In genomic region chr1:22349302-22350043, GRCh38 we compare ENCODE assay signal across 23 cellular contexts.
A peak's percentile ranks its signal among the peaks of the same experiment; 100 is the strongest.
DNase-seq lines count a peak whose midpoint lies in the region; ATAC-seq, FAIRE-seq and TF ChIP-seq lines count a peak whose summit lies in the region.
"Had no signal": no experiment of that assay in that cellular context is flagged by ENCODE, and none has a peak within 500 bp of the region (broad histone marks: within the 10 kb centered on the region; RNA-seq: fewer than 3 reads in every experiment).

No MANE protein-coding gene starts in this region.

- WGBS in H1 (ENCODE audit: extremely low coverage in 1 of 2, insufficient coverage in 1 of 2, insufficient read length in 1 of 2, insufficient replicate concordance in 2 of 2, low coverage in 1 of 2, low lambda C conversion rate in 2 of 2, missing lambda C conversion rate in 1 of 2), 2 experiments = 92% methylated on average over 17 of the region's 17 CpGs; no CpG with 5 or more reads in 1 of the 2 experiments

- no peaks in the 10 kb centered on the region for H4K20me1 ChIP-seq in H1 (replicated peaks in 1 of 2; ENCODE audit: control insufficient read depth in 1 of 2, insufficient read depth in 2 of 2, low read length in 2 of 2)

- no peak overlapping the region for H3K27ac ChIP-seq in H1 (ENCODE audit: low read depth, low read length)
- H3K27ac ChIP-seq in upper lobe of right lung = no peak overlapping the region
- H3K27ac ChIP-seq: brain microvascular endothelial cell, right atrium auricular region, thoracic aorta had no signal

- peak overlapping the region; percentile 49 for H3K4ac ChIP-seq in H1 (replicated peaks; ENCODE audit: insufficient read length, low read depth, low read length)

- CTCF ChIA-PET in H1 (lab: Charles Lee; ENCODE audit: partially characterized antibody) = interaction anchor here (0.8 to 2.2 kb wide), 6 partner anchors 15 to 218 kb away, joined by 3 to 10 read pairs (median 4); no protein-coding TSS in a partner anchor

- no peaks in the 10 kb centered on the region for H3K79me2 ChIP-seq in H1 (ENCODE audit: control insufficient read depth in 1 of 2, insufficient read depth in 2 of 2, low read length in 2 of 2)

- intact Hi-C loops in upper lobe of right lung (cut with DNase I) = no loop called here

- no peaks in the 10 kb centered on the region for H3K9me3 ChIP-seq in H1 (ENCODE audit: insufficient read depth in 2 of 2, low read depth in 1 of 2, low read length in 1 of 2)
- H3K9me3 ChIP-seq in upper lobe of right lung = no peaks in the 10 kb centered on the region
- H3K9me3 ChIP-seq: right atrium auricular region, thoracic aorta had no signal

- 0 out of 2 replicates have a peak overlapping the region, but pooled peaks have one; percentile 45 for H2AK5ac ChIP-seq in H1 (ENCODE audit: low read depth, low read length)

- no peak for ATAC-seq in upper lobe of right lung
- ATAC-seq: stimulated activated effector memory CD8-positive, alpha-beta T cell treated with anti-CD3 and anti-CD28 coated beads, Interleukin-12 subunit alpha, Interleukin-12 subunit beta, amount 100 ng/mL, for 72 hours had no signal

- peak overlapping the region; percentile 40 for H2BK120ac ChIP-seq in H1 (replicated peaks; ENCODE audit: low read depth, low read length)

- peaks cover 9 to 18% (median 12%) of the 10 kb centered on the region in 4 experiments; a peak in 6 of 7 replicates for H3K4me1 ChIP-seq in H1 (replicated peaks in 1 of 4; ENCODE audit: control insufficient read depth in 3 of 4, insufficient read depth in 4 of 4, low read length in 3 of 4)
- H3K4me1 ChIP-seq in upper lobe of right lung = no peaks in the 10 kb centered on the region
- H3K4me1 ChIP-seq: right atrium auricular region had no signal

- H3K56ac ChIP-seq in H1 (replicated peaks; ENCODE audit: insufficient read length, low read depth, low read length) = no peak overlapping the region

- POLR2A ChIA-PET in H1 (lab: Charles Lee; ENCODE audit: partially characterized antibody) = interaction anchor here (2.0 kb wide), 1 partner anchor 11 kb away, joined by 9 read pairs; no protein-coding TSS in a partner anchor

- TF ChIP-seq CTCF in H1 (IDR thresholded peaks at IDR 0.05; ENCODE audit: control extremely low read depth in 1 of 3, insufficient read depth in 1 of 3, low read depth in 1 of 3, low read length in 3 of 3) = no peak
- TF ChIP-seq CTCF in progenitor cell of endocrine pancreas (IDR thresholded peaks at IDR 0.05; ENCODE audit: unreplicated experiment) = no peak
- TF ChIP-seq CTCF in upper lobe of right lung (IDR thresholded peaks at IDR 0.05) = no peak

- H4K5ac ChIP-seq in H1 (ENCODE audit: insufficient read length, low read depth, low read length) = no peak overlapping the region

- peaks cover 3% of the 10 kb centered on the region; the same call in 1 of the 2 replicates for H3K23me2 ChIP-seq in H1 (ENCODE audit: low read depth, low read length)

- H3K4me3 ChIP-seq in H1 (ENCODE audit: extremely low read depth in 1 of 4, insufficient read depth in 2 of 4, low read depth in 3 of 4, low read length in 4 of 4) (peak overlapping the region in 1 of 4 experiments; percentile 52; a peak in 1 of 8 replicates), upper lobe of right lung (no peak overlapping the region)
- H3K4me3 ChIP-seq: right atrium auricular region, thoracic aorta had no signal

- H3K4me1 Mint-ChIP-seq in progenitor cell of endocrine pancreas (ENCODE audit: low read depth) = peaks cover 30% of the 10 kb centered on the region
- H3K4me1 Mint-ChIP-seq: activated CD4-positive, alpha-beta memory T cell treated with anti-CD3 and anti-CD28 coated beads, Interleukin-2, amount 10 ng/mL, durations not matched to agents 7 days and 5 days had no signal

- no peak for TF ChIP-seq EP300 in H1 (IDR thresholded peaks at IDR 0.05; ENCODE audit: borderline replicate concordance in 1 of 2, low read depth in 2 of 2, low read length in 2 of 2)

- H3K23ac ChIP-seq in H1 (ENCODE audit: insufficient read length) = no peak overlapping the region

- no peak overlapping the region for H2BK5ac ChIP-seq in H1 (ENCODE audit: low read depth, low read length)

- peak overlapping the region; percentile 30 for H3K27ac Mint-ChIP-seq in progenitor cell of endocrine pancreas
- H3K27ac Mint-ChIP-seq: activated CD4-positive, alpha-beta memory T cell treated with anti-CD3 and anti-CD28 coated beads, Interleukin-2, amount 10 ng/mL, durations not matched to agents 7 days and 5 days; activated naive CD8-positive, alpha-beta T cell treated with anti-CD3 and anti-CD28 coated beads for 36 hours; CD4-positive, alpha-beta T cell; stimulated activated effector memory CD8-positive, alpha-beta T cell treated with anti-CD3 and anti-CD28 coated beads, Interleukin-12 subunit alpha, Interleukin-12 subunit beta, amount 100 ng/mL, for 72 hours had no signal

- no peak overlapping the region for H2AFZ ChIP-seq in H1 (ENCODE audit: low read length)

- H3K9ac ChIP-seq in H1 (replicated peaks in 1 of 4; ENCODE audit: extremely low read depth in 1 of 4, low read depth in 3 of 4, low read length in 3 of 4) = no peak overlapping the region

- H3K4me2 ChIP-seq in H1 (ENCODE audit: insufficient read depth in 1 of 2, low read depth in 2 of 2, low read length in 2 of 2) = peak overlapping the region; percentile 23 to 60; a peak in 1 of 4 replicates

- H3K27me3 Mint-ChIP-seq in progenitor cell of endocrine pancreas = peaks cover 65% of the 10 kb centered on the region

- no peaks in the 10 kb centered on the region for H3K36me3 Mint-ChIP-seq in progenitor cell of endocrine pancreas (ENCODE audit: insufficient read depth)
- H3K36me3 Mint-ChIP-seq: activated naive CD8-positive, alpha-beta T cell treated with anti-CD3 and anti-CD28 coated beads for 36 hours; stimulated activated effector memory CD8-positive, alpha-beta T cell treated with anti-CD3 and anti-CD28 coated beads, Interleukin-12 subunit alpha, Interleukin-12 subunit beta, amount 100 ng/mL, for 72 hours had no signal

- no peak overlapping the region for H3K18ac ChIP-seq in H1 (ENCODE audit: extremely low read depth, low read length)

- H4K8ac ChIP-seq in H1 (ENCODE audit: extremely low read depth, insufficient read depth, low read length) = no peak overlapping the region; the same call in 1 of the 2 replicates

- peaks cover 0 to 3% (median 0%) of the 10 kb centered on the region in 4 experiments; a peak in 2 of 7 replicates for H3K27me3 ChIP-seq in H1 (replicated peaks in 1 of 4; ENCODE audit: control insufficient read depth in 3 of 4, extremely low read depth in 1 of 4, insufficient read depth in 3 of 4, low read length in 3 of 4)
- H3K27me3 ChIP-seq in upper lobe of right lung = peaks cover 76% of the 10 kb centered on the region

- no peaks in the 10 kb centered on the region for H3K36me3 ChIP-seq in H1 (ENCODE audit: control insufficient read depth in 2 of 4, insufficient read depth in 4 of 4, low read length in 3 of 4)
- H3K36me3 ChIP-seq in upper lobe of right lung = no peaks in the 10 kb centered on the region
- H3K36me3 ChIP-seq: brain microvascular endothelial cell, right atrium auricular region, thoracic aorta had no signal

- 0 out of 2 replicates have a peak overlapping the region, but pooled peaks have one; percentile 88 for H2BK15ac ChIP-seq in H1 (ENCODE audit: low read length)

- no peaks in the 10 kb centered on the region for H3K9me3 Mint-ChIP-seq in progenitor cell of endocrine pancreas (ENCODE audit: low read depth)
- H3K9me3 Mint-ChIP-seq: activated CD4-positive, alpha-beta memory T cell treated with anti-CD3 and anti-CD28 coated beads, Interleukin-2, amount 10 ng/mL, durations not matched to agents 7 days and 5 days; activated naive CD8-positive, alpha-beta T cell treated with anti-CD3 and anti-CD28 coated beads for 36 hours; CD4-positive, alpha-beta T cell; neural crest cell; stimulated activated effector memory CD8-positive, alpha-beta T cell treated with anti-CD3 and anti-CD28 coated beads, Interleukin-12 subunit alpha, Interleukin-12 subunit beta, amount 100 ng/mL, for 72 hours had no signal

- no peak for TF ChIP-seq RAD21 in H1 (IDR thresholded peaks at IDR 0.05 in 1 of 2, conservative IDR thresholded peaks at IDR 0.05 in 1 of 2; ENCODE audit: low read depth in 2 of 2, low read length in 2 of 2)

- DNase-seq in NCI-H2029 treated with DMSO at 0.1 percent for 48 hours (lab: John Stamatoyannopoulos, UW) (peak; percentile 1), NCI-H2029 (lab: John Stamatoyannopoulos, UW) (no peak), NCI-H2227 (lab: John Stamatoyannopoulos, UW; ENCODE audit: unreplicated experiment) (peak; percentile 63), H1 (ENCODE audit: low read depth in 1 of 2, low spot score in 2 of 2) (no peak), progenitor cell of endocrine pancreas (ENCODE audit: low spot score, unreplicated experiment) (no peak), upper lobe of right lung (no peak), AML-193 (lab: John Stamatoyannopoulos, UW) (no peak)
- no peak for DNase-seq in stimulated activated CD4-positive, alpha-beta T cell treated with anti-CD3 and anti-CD28 coated beads, Interleukin-4, amount 100 ng/mL, for 24 hours
- DNase-seq: ACHN; activated CD4-positive, alpha-beta memory T cell treated with anti-CD3 and anti-CD28 coated beads, Interleukin-2, amount 10 ng/mL, durations not matched to agents 7 days and 5 days; activated naive CD8-positive, alpha-beta T cell treated with anti-CD3 and anti-CD28 coated beads for 36 hours; brain microvascular endothelial cell; CD4-positive, alpha-beta T cell; cortex of kidney; kidney glomerular epithelial cell; mesenchymal stem cell; NCI-H187 treated with DMSO at 0.1 percent for 48 hours; T-helper 1 cell had no signal

- peak overlapping the region; percentile 89; the same call in 1 of the 2 replicates for H2BK12ac ChIP-seq in H1 (ENCODE audit: low read depth, low read length)

- peak overlapping the region; percentile 91; the same call in 1 of the 2 replicates for H2BK20ac ChIP-seq in H1 (ENCODE audit: low read length)

- no peak overlapping the region for H3K4me3 Mint-ChIP-seq in progenitor cell of endocrine pancreas (ENCODE audit: low read depth)
- H3K4me3 Mint-ChIP-seq: activated CD4-positive, alpha-beta memory T cell treated with anti-CD3 and anti-CD28 coated beads, Interleukin-2, amount 10 ng/mL, durations not matched to agents 7 days and 5 days; activated naive CD8-positive, alpha-beta T cell treated with anti-CD3 and anti-CD28 coated beads for 36 hours; CD4-positive, alpha-beta T cell; stimulated activated effector memory CD8-positive, alpha-beta T cell treated with anti-CD3 and anti-CD28 coated beads, Interleukin-12 subunit alpha, Interleukin-12 subunit beta, amount 100 ng/mL, for 72 hours had no signal

- H3K79me1 ChIP-seq in H1 (ENCODE audit: low read depth, low read length) = no peaks in the 10 kb centered on the region

- peak overlapping the region; percentile 52 for H4K91ac ChIP-seq in H1 (replicated peaks; ENCODE audit: insufficient read length, low read length)

- no peak overlapping the region for H3K14ac ChIP-seq in H1 (ENCODE audit: insufficient read length)

- no peak for TF ChIP-seq POLR2A in H1 (IDR thresholded peaks at IDR 0.05; ENCODE audit: control extremely low read depth in 1 of 2, low read depth in 2 of 2, low read length in 2 of 2)

- FAIRE-seq in H1 (lab: Jason Lieb, UNC) = no peak
- FAIRE-seq: GM18507 had no signal

TF ChIP-seq in H1, 55 proteins besides CTCF, POLR2A, EP300 and RAD21 (continues in another document):
- no peak for TF ChIP-seq CREB1 (IDR thresholded peaks at IDR 0.05)
- no peak for TF ChIP-seq SAP30 (IDR thresholded peaks at IDR 0.05; ENCODE audit: insufficient read depth, insufficient replicate concordance, low read length)
- TF ChIP-seq SIRT6 (IDR thresholded peaks at IDR 0.05; ENCODE audit: low read length) = no peak

Comparison
In these comparisons a context has a peak if more than half of its experiments do, and no peak if none do; other contexts are left out.
1. DNase-seq: peak in NCI-H2029 treated with DMSO at 0.1 percent for 48 hours (single experiment) and NCI-H2227 (single experiment); none in NCI-H2029 (single experiment), H1 (0 of 2), progenitor cell of endocrine pancreas (single experiment), upper lobe of right lung (single experiment), AML-193 (0 of 2) and stimulated activated CD4-positive, alpha-beta T cell treated with anti-CD3 and anti-CD28 coated beads, Interleukin-4, amount 100 ng/mL, for 24 hours (single experiment).